Comparison of ENCODE assay signal across 8 cellular contexts in the genomic region with DNA sequence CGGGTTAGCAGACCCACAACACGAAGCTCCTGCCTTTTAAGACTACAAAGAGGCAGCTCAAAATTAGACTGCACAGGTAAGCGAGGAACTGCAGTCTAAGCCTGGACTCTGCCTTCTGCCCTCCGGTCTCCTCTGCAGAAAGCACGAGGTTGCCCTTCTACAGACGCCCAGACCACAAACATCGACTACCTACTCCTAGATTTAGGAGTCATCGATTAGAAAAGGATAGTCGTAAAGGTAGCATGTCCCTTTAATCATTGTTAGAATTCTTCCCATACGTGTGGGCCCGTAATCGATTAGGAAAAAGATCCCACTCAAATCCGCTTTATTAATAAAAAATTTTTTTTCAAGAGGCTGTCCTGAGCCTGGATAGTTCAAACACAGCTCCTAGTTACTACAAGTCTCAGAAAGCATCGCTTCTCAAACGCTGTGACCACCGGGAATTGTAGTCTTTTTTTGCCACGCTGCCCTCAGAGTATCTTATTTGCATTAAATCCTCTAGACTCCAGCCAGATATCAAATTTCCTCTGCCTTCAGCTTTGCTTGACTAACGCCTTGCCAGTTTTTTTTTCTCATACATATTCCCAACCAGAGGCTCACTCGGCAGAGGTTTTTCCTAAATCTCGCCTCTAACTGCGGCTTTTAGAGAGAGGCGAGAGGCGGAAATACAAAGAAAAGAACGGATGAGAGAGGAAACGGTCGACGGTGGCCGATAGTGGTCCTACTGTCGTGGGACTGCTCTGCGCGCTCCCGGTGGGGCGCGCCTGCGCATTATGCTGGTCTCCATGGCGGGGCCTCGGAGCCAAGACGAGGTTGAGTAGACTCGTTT. TPM values are rescaled to one million over a fixed set of nuclear protein-coding genes. Genes with fewer than 3 reads are reported as not detected.
DNase-seq lines count a peak whose midpoint lies in the region; ATAC-seq and TF ChIP-seq lines count a peak whose summit lies in the region.

Gene CARF, plus strand, starts transcription at position 763 of the 829 bp plus-strand sequence. CDS start 29,628 bp downstream, outside the sequence.
Gene WDR12, minus strand, starts transcription at position 161 of the 829 bp plus-strand sequence. CDS start 197 bp downstream, outside the sequence.

- WGBS in mammary epithelial cell (ENCODE audit: low coverage, missing lambda C conversion rate) = under 1% methylated on average over 23 of the region's 39 CpGs

- peak within 1 kb of the TSS; percentile 92 for H3K4me2 ChIP-seq in mammary epithelial cell (ENCODE audit: insufficient read depth, low read depth, low read length)

- intact Hi-C loops in mammary epithelial cell (cut with micrococcal nuclease) = loop anchor here (1.0 to 5.0 kb wide), 4 partner anchors 41 to 326 kb away; partner anchors contain the start of genes CYP20A1, ICA1L and NBEAL1

- H3K4me1 ChIP-seq in mammary epithelial cell (ENCODE audit: insufficient read depth, low read length) = peaks cover 9% of the 10 kb centered on the region

- peaks cover 45% of the 10 kb centered on the region for H3K79me2 ChIP-seq in mammary epithelial cell (ENCODE audit: insufficient read depth, low read length)

- DNase-seq in AG04450 (ENCODE audit: low read depth, low spot score) (peak; percentile 88), NCI-H2196 treated with DMSO at 0.1 percent for 48 hours (lab: John Stamatoyannopoulos, UW; ENCODE audit: unreplicated experiment) (peak; percentile 87), WERI-Rb-1 (peak; percentile 94), mammary epithelial cell (peak; percentile 93), iPS-NIHi11 (ENCODE audit: low spot score) (peak; percentile 93)

- ATAC-seq in GM18907 (IDR thresholded peaks at IDR 0.05; ENCODE audit: unreplicated experiment) (peak; percentile 80), HG03139 (IDR thresholded peaks at IDR 0.05; ENCODE audit: unreplicated experiment) (peak; percentile 70)

- H3K4me3 ChIP-seq in AG04450 (ENCODE audit: low read depth, low read length) = peak within 1 kb of the TSS; percentile 97
- H3K4me3 ChIP-seq in WERI-Rb-1 (ENCODE audit: low read depth, low read length) = peak within 1 kb of the TSS; percentile 93
- H3K4me3 ChIP-seq in mammary epithelial cell (replicated peaks in 1 of 3; ENCODE audit: insufficient read depth in 1 of 3, low read depth in 2 of 3, low read length in 3 of 3) = peak within 1 kb of the TSS; percentile 79 to 99 (median 98)
- H3K4me3 ChIP-seq in skin epidermis = peak within 1 kb of the TSS; percentile 47 to 82 (median 68)

- H4K20me1 ChIP-seq in mammary epithelial cell (ENCODE audit: insufficient read depth, low read length) = no peaks in the 10 kb centered on the region

- H2AFZ ChIP-seq in mammary epithelial cell (ENCODE audit: low read depth, low read length) = peak within 1 kb of the TSS; percentile 98

- CTCF ChIA-PET in AG04450 (lab: Charles Lee) = interaction anchor here (0.5 to 1.0 kb wide), 3 partner anchors 39 to 339 kb away, joined by 3 read pairs; no protein-coding TSS in a partner anchor
- CTCF ChIA-PET in mammary epithelial cell (lab: Charles Lee; ENCODE audit: low non-redundant PET) = no interaction called here

- POLR2A ChIA-PET in AG04450 (lab: Yijun Ruan, JAX) = interaction anchor here (0.7 to 1.2 kb wide), 5 partner anchors 21 to 498 kb away, joined by 3 to 5 read pairs (median 3); no protein-coding TSS in a partner anchor

- TF ChIP-seq CTCF in AG04450 (IDR thresholded peaks at IDR 0.05; ENCODE audit: low read depth, low read length) = no peak
- no peak for TF ChIP-seq CTCF in WERI-Rb-1 (IDR thresholded peaks at IDR 0.05; ENCODE audit: low read depth, low read length)
- no peak for TF ChIP-seq CTCF in mammary epithelial cell (conservative IDR thresholded peaks at IDR 0.05 in 1 of 2, IDR thresholded peaks at IDR 0.05 in 1 of 2; ENCODE audit: extremely low read depth in 1 of 2, insufficient read depth in 1 of 2, low read depth in 1 of 2, low read length in 2 of 2)

- H3K9me3 ChIP-seq in AG04450 (ENCODE audit: control insufficient read depth, insufficient read depth, low read length) (no peaks in the 10 kb centered on the region), WERI-Rb-1 (ENCODE audit: severe bottlenecking) (no peaks in the 10 kb centered on the region), mammary epithelial cell (replicated peaks; ENCODE audit: insufficient read depth, low read length) (no peaks in the 10 kb centered on the region)

- H3K27me3 ChIP-seq in AG04450 (ENCODE audit: control insufficient read depth, insufficient read depth, low read length) = no peaks in the 10 kb centered on the region
- H3K27me3 ChIP-seq in WERI-Rb-1 (ENCODE audit: insufficient read depth, low read depth, severe bottlenecking) = no peaks in the 10 kb centered on the region
- no peaks in the 10 kb centered on the region for H3K27me3 ChIP-seq in mammary epithelial cell (ENCODE audit: insufficient read depth, low read length)

- H3K27ac ChIP-seq in AG04450 (ENCODE audit: low read depth, low read length) = peak within 1 kb of the TSS; percentile 93
- peak within 1 kb of the TSS; percentile 93 for H3K27ac ChIP-seq in WERI-Rb-1
- H3K27ac ChIP-seq in mammary epithelial cell (ENCODE audit: insufficient read depth, low read depth, low read length) = peak within 1 kb of the TSS; percentile 78
- peak within 1 kb of the TSS in 20 of 21 experiments; percentile 70 to 95 (median 84) for H3K27ac ChIP-seq in skin epidermis

- H3K9ac ChIP-seq in mammary epithelial cell (ENCODE audit: insufficient read depth, low read length) = peak within 1 kb of the TSS; percentile 97

- H3K36me3 ChIP-seq in WERI-Rb-1 = peaks cover 3% of the 10 kb centered on the region; the same call in 1 of the 2 replicates
- H3K36me3 ChIP-seq in mammary epithelial cell (ENCODE audit: insufficient read depth, low read length) = peaks cover 4% of the 10 kb centered on the region

- in situ Hi-C loops in mammary epithelial cell (cut with MboI; ENCODE audit: low sequenced_read_pairs in 2 of 2) = no loop called here

- TSS peak; percentile 44 for BruUV-seq in mammary epithelial cell (replicated peaks; lab: Mats Ljungman, UMichigan)

- dilution Hi-C loops in mammary epithelial cell (cut with HindIII; ENCODE audit: low sequenced_read_pairs) = no loop called here

RNA-seq across cellular contexts. Expression of gene CARF, which starts in this region (rescaled TPM):
- polyA plus RNA-seq in AG04450 (2011; rRNA removed) (6.2 and 7.5 TPM in 2 replicates), mammary epithelial cell (3.3 TPM)
- polyA minus RNA-seq in AG04450 (2011; rRNA and poly(A)+ RNA removed) = 4.1 and 6.0 TPM in 2 replicates
- 10 to 100 TPM in 1 of 2 donors, 1 to 10 TPM in 1; 6.5 to 13.0 TPM for total RNA-seq in mammary epithelial cell
- polyA minus RNA-seq in mammary epithelial cell = 7.9 TPM

RNA-seq across cellular contexts. Expression of gene WDR12, which starts in this region (rescaled TPM):
- polyA plus RNA-seq in AG04450 (2011; rRNA removed) (30.6 and 51.9 TPM in 2 replicates), mammary epithelial cell (33.1 TPM)
- 6.9 and 17.1 TPM in 2 replicates for polyA minus RNA-seq in AG04450 (2011; rRNA and poly(A)+ RNA removed)
- 10 to 100 TPM; 31.2 to 86.9 TPM for total RNA-seq in mammary epithelial cell
- 12.9 TPM for polyA minus RNA-seq in mammary epithelial cell

Comparison
In these comparisons a context has a peak if more than half of its experiments do, and no peak if none do; other contexts are left out.
1. Peak in every context shown above with its lines: DNase-seq, ATAC-seq, H3K4me3 ChIP-seq and H3K27ac ChIP-seq.